8 cellular contexts compared by ENCODE assay signal in the genomic region with DNA sequence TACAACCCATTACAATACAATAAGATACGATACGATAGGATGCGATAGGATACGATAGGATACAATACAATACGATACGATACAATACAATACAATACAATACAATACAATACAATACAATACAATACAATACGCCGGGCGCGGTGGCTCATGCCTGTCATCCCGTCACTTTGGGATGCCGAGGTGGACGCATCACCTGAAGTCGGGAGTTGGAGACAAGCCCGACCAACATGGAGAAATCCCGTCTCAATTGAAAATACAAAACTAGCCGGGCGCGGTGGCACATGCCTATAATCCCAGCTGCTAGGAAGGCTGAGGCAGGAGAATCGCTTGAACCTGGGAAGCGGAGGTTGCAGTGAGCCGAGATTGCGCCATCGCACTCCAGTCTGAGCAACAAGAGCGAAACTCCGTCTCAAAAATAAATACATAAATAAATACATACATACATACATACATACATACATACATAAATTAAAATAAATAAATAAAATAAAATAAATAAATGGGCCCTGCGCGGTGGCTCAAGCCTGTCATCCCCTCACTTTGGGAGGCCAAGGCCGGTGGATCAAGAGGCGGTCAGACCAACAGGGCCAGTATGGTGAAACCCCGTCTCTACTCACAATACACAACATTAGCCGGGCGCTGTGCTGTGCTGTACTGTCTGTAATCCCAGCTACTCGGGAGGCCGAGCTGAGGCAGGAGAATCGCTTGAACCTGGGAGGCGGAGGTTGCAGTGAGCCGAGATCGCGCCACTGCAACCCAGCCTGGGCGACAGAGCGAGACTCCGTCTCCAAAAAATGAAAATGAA.
DNase-seq lines count a peak whose midpoint lies in the region; ATAC-seq and TF ChIP-seq lines count a peak whose summit lies in the region.
"Not testable (repeated sequence)": the region's sequence is repeated elsewhere in the genome, so short reads cannot be mapped to it uniquely, and the experiment has no call there.

No MANE protein-coding gene starts in this region.

- intact Hi-C loops in natural killer cell (cut with micrococcal nuclease) = not testable (repeated sequence)

- H3K27me3 Mint-ChIP-seq in CD4-positive, CD25-positive, alpha-beta regulatory T cell; natural killer cell (ENCODE audit: low read depth in 2 of 2): not testable (repeated sequence)

- not testable (repeated sequence) for H3K4me3 Mint-ChIP-seq in CD4-positive, CD25-positive, alpha-beta regulatory T cell; natural killer cell

- H3K27ac ChIP-seq in CD4-positive, CD25-positive, alpha-beta regulatory T cell (ENCODE audit: insufficient read depth, low read length, poor library complexity, severe bottlenecking); RWPE2 (ENCODE audit: poor library complexity, severe bottlenecking): not testable (repeated sequence)

- not testable (repeated sequence) for H3K27me3 ChIP-seq in CD4-positive, CD25-positive, alpha-beta regulatory T cell (ENCODE audit: control insufficient read depth, insufficient read depth, low read length); RWPE2 (ENCODE audit: insufficient read depth, poor library complexity, severe bottlenecking)

- H3K36me3 Mint-ChIP-seq in CD4-positive, CD25-positive, alpha-beta regulatory T cell; natural killer cell: not testable (repeated sequence)

- not testable (repeated sequence) for H3K4me3 ChIP-seq in CD4-positive, CD25-positive, alpha-beta regulatory T cell (ENCODE audit: low read depth, low read length); RWPE2 (ENCODE audit: severe bottlenecking)

- H3K27ac Mint-ChIP-seq in CD4-positive, CD25-positive, alpha-beta regulatory T cell; natural killer cell: not testable (repeated sequence)

- not testable (repeated sequence) for H3K36me3 ChIP-seq in CD4-positive, CD25-positive, alpha-beta regulatory T cell (ENCODE audit: control insufficient read depth, insufficient read depth, low read length); RWPE2 (ENCODE audit: low read depth)

- H3K4me1 ChIP-seq in CD4-positive, CD25-positive, alpha-beta regulatory T cell (ENCODE audit: control insufficient read depth, insufficient read depth, low read length, poor library complexity, severe bottlenecking); RWPE2 (ENCODE audit: insufficient read depth, poor library complexity, severe bottlenecking): not testable (repeated sequence)

- H3K9me3 ChIP-seq in CD4-positive, CD25-positive, alpha-beta regulatory T cell (ENCODE audit: control insufficient read depth in 2 of 2, low read length in 2 of 2); RWPE2 (ENCODE audit: severe bottlenecking): not testable (repeated sequence)

- peak; percentile 70 to 72 for ATAC-seq in CD4-positive, CD25-positive, alpha-beta regulatory T cell (ENCODE audit: low read depth in 2 of 2)
- ATAC-seq in GM19025 (IDR thresholded peaks at IDR 0.05; ENCODE audit: low read depth, unreplicated experiment) (peak; percentile 50), GM21526 (IDR thresholded peaks at IDR 0.05; ENCODE audit: low FRiP score, unreplicated experiment) (peak; percentile 88), HG02852 (IDR thresholded peaks at IDR 0.05; ENCODE audit: unreplicated experiment) (peak; percentile 63), HG03175 (IDR thresholded peaks at IDR 0.05; ENCODE audit: unreplicated experiment) (peak; percentile 73), RWPE2 (ENCODE audit: low read depth) (peak; percentile 82), esophagus mucosa (peak; percentile 88), natural killer cell (peak; percentile 69 to 80 (median 70))

- H3K4me1 Mint-ChIP-seq in CD4-positive, CD25-positive, alpha-beta regulatory T cell; natural killer cell: not testable (repeated sequence)

- DNase-seq in CD4-positive, CD25-positive, alpha-beta regulatory T cell; RWPE2 (ENCODE audit: low spot score); natural killer cell: not testable (repeated sequence)

- not testable (repeated sequence) for H3K9me3 Mint-ChIP-seq in CD4-positive, CD25-positive, alpha-beta regulatory T cell; natural killer cell

- not testable (repeated sequence) for TF ChIP-seq CTCF in RWPE2 (IDR thresholded peaks at IDR 0.05; ENCODE audit: poor library complexity, severe bottlenecking); natural killer cell (IDR thresholded peaks at IDR 0.05)
